Comparison of ENCODE assay signal across 24 cellular contexts in the genomic region with DNA sequence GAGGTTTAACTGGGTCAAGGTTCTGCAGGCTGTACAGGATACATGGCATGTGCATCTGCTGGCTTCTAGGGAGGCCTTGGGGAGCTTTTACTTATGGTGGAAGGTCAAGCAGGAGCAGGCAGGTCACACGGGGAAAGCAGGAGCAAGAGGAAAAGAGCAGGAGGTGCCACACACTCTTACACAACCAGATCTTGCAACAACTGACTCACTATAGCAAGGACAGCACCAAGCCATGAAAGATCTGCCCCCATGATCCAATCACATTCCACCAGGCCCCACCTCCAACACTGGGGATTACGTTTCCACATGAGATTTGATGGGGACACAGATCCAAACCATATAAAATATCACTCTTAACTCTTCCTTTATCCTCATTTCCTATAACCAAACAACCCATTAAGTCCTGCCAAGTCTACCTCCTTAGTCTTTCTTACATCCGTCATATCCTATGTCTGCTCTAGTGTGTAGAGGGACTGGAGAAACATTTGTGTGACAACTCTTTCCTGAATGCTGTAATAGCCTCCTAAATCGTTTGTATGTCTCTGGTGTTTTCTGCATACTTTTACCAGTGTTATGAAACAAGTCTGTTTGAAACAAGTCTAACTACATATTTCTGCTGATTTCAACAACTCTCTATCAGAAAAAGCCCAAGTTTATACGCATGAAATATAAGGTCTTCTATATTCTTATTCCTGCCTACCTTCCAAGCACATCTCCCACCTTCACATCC. TPM values are rescaled to one million over a fixed set of nuclear protein-coding genes. Genes with fewer than 3 reads are reported as not detected.
DNase-seq lines count a peak whose midpoint lies in the region; ATAC-seq and TF ChIP-seq lines count a peak whose summit lies in the region.
"Had no signal": no experiment of that assay in that cellular context is flagged by ENCODE, and none has a peak within 500 bp of the region (broad histone marks: within the 10 kb centered on the region; RNA-seq: fewer than 3 reads in every experiment).

No MANE protein-coding gene starts in this region.

- ATAC-seq in sciatic nerve = peak; percentile 51
- ATAC-seq in activated T-cell treated with anti-CD3 and anti-CD28 coated beads, Interleukin-2, amount 50 U/mL, for 72 hours (replicated peaks in 1 of 2) = no peak
- ATAC-seq: activated CD8-positive, alpha-beta memory T cell treated with anti-CD3 and anti-CD28 coated beads, Interleukin-2, amount 10 ng/mL, durations not matched to agents 7 days and 5 days; activated T-helper 17 cell treated with anti-CD3 and anti-CD28 coated beads, Interleukin-2, amount 50 U/mL, for 72 hours; body of pancreas; Right ventricle myocardium inferior; stimulated activated naive CD8-positive, alpha-beta T cell treated with anti-CD3 and anti-CD28 coated beads, Interleukin-15, amount 100 ng/mL, for 72 hours had no signal

- TF ChIP-seq POLR2A in adrenal gland (IDR thresholded peaks at IDR 0.05) = no peak

- H3K27me3 ChIP-seq in adrenal gland = no peaks in the 10 kb centered on the region
- H3K27me3 ChIP-seq in effector memory CD4-positive, alpha-beta T cell (replicated peaks; ENCODE audit: control insufficient read depth, insufficient read depth, low read length, poor library complexity, severe bottlenecking) = no peaks in the 10 kb centered on the region
- H3K27me3 ChIP-seq: body of pancreas, colonic mucosa, upper lobe of left lung had no signal

- no peak overlapping the region for H3K27ac Mint-ChIP-seq in activated T-cell treated with anti-CD3 and anti-CD28 coated beads, Interleukin-2, amount 50 U/mL, for 72 hours
- H3K27ac Mint-ChIP-seq: activated CD8-positive, alpha-beta memory T cell treated with anti-CD3 and anti-CD28 coated beads, Interleukin-2, amount 10 ng/mL, durations not matched to agents 7 days and 5 days; activated naive CD8-positive, alpha-beta T cell; activated T-helper 17 cell treated with anti-CD3 and anti-CD28 coated beads, Interleukin-2, amount 50 U/mL, for 72 hours; nephron; stimulated activated naive CD8-positive, alpha-beta T cell treated with anti-CD3 and anti-CD28 coated beads, Interleukin-15, amount 100 ng/mL, for 72 hours had no signal

- no peaks in the 10 kb centered on the region for H3K36me3 Mint-ChIP-seq in activated T-cell treated with anti-CD3 and anti-CD28 coated beads, Interleukin-2, amount 50 U/mL, for 72 hours (ENCODE audit: insufficient read depth in 2 of 2)

- H3K4me3 Mint-ChIP-seq in activated T-cell treated with anti-CD3 and anti-CD28 coated beads, Interleukin-2, amount 50 U/mL, for 72 hours = no peak overlapping the region
- H3K4me3 Mint-ChIP-seq: activated CD8-positive, alpha-beta memory T cell treated with anti-CD3 and anti-CD28 coated beads, Interleukin-2, amount 10 ng/mL, durations not matched to agents 7 days and 5 days; activated naive CD8-positive, alpha-beta T cell; activated T-helper 17 cell treated with anti-CD3 and anti-CD28 coated beads, Interleukin-2, amount 50 U/mL, for 72 hours; nephron; stimulated activated naive CD8-positive, alpha-beta T cell treated with anti-CD3 and anti-CD28 coated beads, Interleukin-15, amount 100 ng/mL, for 72 hours had no signal

- H3K36me3 ChIP-seq in adrenal gland (replicated peaks in 1 of 2) = no peaks in the 10 kb centered on the region
- no peaks in the 10 kb centered on the region for H3K36me3 ChIP-seq in effector memory CD4-positive, alpha-beta T cell (ENCODE audit: control insufficient read depth, insufficient read depth, low read length)
- H3K36me3 ChIP-seq: colonic mucosa, spleen, upper lobe of left lung had no signal

- intact Hi-C loops in adrenal gland (cut with DNase I) (loop anchor here in 1 of 2 donors (10.0 kb wide), 2 partner anchors 133 to 387 kb away; no protein-coding TSS in a partner anchor), sciatic nerve (cut with DNase I) (no loop called here)

- no peak for TF ChIP-seq CTCF in adrenal gland (IDR thresholded peaks at IDR 0.05)

- WGBS in adrenal gland, 4 donors = 50 to 65% (median 58%) methylated on average over 5 of the region's 5 CpGs

- H3K9me3 ChIP-seq in adrenal gland (replicated peaks in 1 of 3) = no peaks in the 10 kb centered on the region
- H3K9me3 ChIP-seq in effector memory CD4-positive, alpha-beta T cell (ENCODE audit: control insufficient read depth, low read length) = no peaks in the 10 kb centered on the region
- H3K9me3 ChIP-seq: body of pancreas, colonic mucosa, spleen, upper lobe of left lung had no signal

- H3K4me3 ChIP-seq in adrenal gland = no peak overlapping the region
- H3K4me3 ChIP-seq in effector memory CD4-positive, alpha-beta T cell (ENCODE audit: insufficient read depth, low read depth, low read length, poor library complexity, severe bottlenecking) = no peak overlapping the region
- H3K4me3 ChIP-seq: body of pancreas, colonic mucosa, spleen, upper lobe of left lung had no signal

- peak; percentile 7 for DNase-seq in GOT3 (lab: John Stamatoyannopoulos, UW)
- DNase-seq in adrenal gland = peak in 6 of 7 donors; percentile 33 to 59 (median 50)
- DNase-seq in fibroblast of the conjunctiva (ENCODE audit: low read depth) = peak; percentile 36
- DNase-seq in sciatic nerve (ENCODE audit: low spot score) = no peak
- no peak for DNase-seq in NCI-H2196 (lab: John Stamatoyannopoulos, UW; ENCODE audit: unreplicated experiment)
- DNase-seq in activated T-cell treated with anti-CD3 and anti-CD28 coated beads, Interleukin-2, amount 50 U/mL, for 72 hours = no peak
- no peak for DNase-seq in effector memory CD4-positive, alpha-beta T cell
- no peak for DNase-seq in NCI-H187 (lab: John Stamatoyannopoulos, UW)
- DNase-seq: activated CD4-positive, alpha-beta T cell treated with anti-CD3 and anti-CD28 coated beads for 48 hours; activated CD8-positive, alpha-beta memory T cell treated with anti-CD3 and anti-CD28 coated beads, Interleukin-2, amount 10 ng/mL, durations not matched to agents 7 days and 5 days; body of pancreas; colonic mucosa; DMS79 treated with DMSO at 0.1 percent for 48 hours; NCI-H1436 treated with DMSO at 0.1 percent for 48 hours; NCI-H748 treated with DMSO at 0.1 percent for 48 hours; posterior cingulate gyrus; spleen; stimulated activated CD4-positive, alpha-beta T cell treated with anti-CD3 and anti-CD28 coated beads, Interleukin-4, amount 100 ng/mL, for 24 hours; stimulated activated naive CD8-positive, alpha-beta T cell treated with anti-CD3 and anti-CD28 coated beads, Interleukin-15, amount 100 ng/mL, for 72 hours; upper lobe of left lung had no signal

- H3K27ac ChIP-seq in adrenal gland = peak overlapping the region in 1 of 5 donors; percentile 31
- no peak overlapping the region for H3K27ac ChIP-seq in effector memory CD4-positive, alpha-beta T cell (ENCODE audit: insufficient read depth, low read length, poor library complexity, severe bottlenecking)
- H3K27ac ChIP-seq: body of pancreas, colonic mucosa, spleen, upper lobe of left lung had no signal

- no peaks in the 10 kb centered on the region for H3K9me3 Mint-ChIP-seq in activated T-cell treated with anti-CD3 and anti-CD28 coated beads, Interleukin-2, amount 50 U/mL, for 72 hours
- H3K9me3 Mint-ChIP-seq: activated T-helper 17 cell treated with anti-CD3 and anti-CD28 coated beads, Interleukin-2, amount 50 U/mL, for 72 hours; nephron; stimulated activated naive CD8-positive, alpha-beta T cell treated with anti-CD3 and anti-CD28 coated beads, Interleukin-15, amount 100 ng/mL, for 72 hours had no signal

- H3K4me1 Mint-ChIP-seq in activated T-cell treated with anti-CD3 and anti-CD28 coated beads, Interleukin-2, amount 50 U/mL, for 72 hours (ENCODE audit: low read depth) = peaks cover 10% of the 10 kb centered on the region
- H3K4me1 Mint-ChIP-seq: nephron had no signal

- peaks cover 42% of the 10 kb centered on the region for H3K27me3 Mint-ChIP-seq in activated T-cell treated with anti-CD3 and anti-CD28 coated beads, Interleukin-2, amount 50 U/mL, for 72 hours (ENCODE audit: low read depth)
- H3K27me3 Mint-ChIP-seq: activated CD8-positive, alpha-beta memory T cell treated with anti-CD3 and anti-CD28 coated beads, Interleukin-2, amount 10 ng/mL, durations not matched to agents 7 days and 5 days; activated naive CD8-positive, alpha-beta T cell; activated T-helper 17 cell treated with anti-CD3 and anti-CD28 coated beads, Interleukin-2, amount 50 U/mL, for 72 hours; stimulated activated naive CD8-positive, alpha-beta T cell treated with anti-CD3 and anti-CD28 coated beads, Interleukin-15, amount 100 ng/mL, for 72 hours had no signal

- no peaks in the 10 kb centered on the region for H3K4me1 ChIP-seq in adrenal gland (replicated peaks in 1 of 2)
- H3K4me1 ChIP-seq in effector memory CD4-positive, alpha-beta T cell (ENCODE audit: control insufficient read depth, insufficient read depth, low read length, poor library complexity, severe bottlenecking) = no peaks in the 10 kb centered on the region
- H3K4me1 ChIP-seq: body of pancreas, colonic mucosa, spleen, upper lobe of left lung had no signal

RNA-seq across cellular contexts. Expression of gene RAP2C, which starts 8.3 kb away (rescaled TPM):
- total RNA-seq in adrenal gland (10 to 100 TPM; 12.2 to 72.2 (median 28.6) TPM), sciatic nerve (23.2 TPM)
- 10 to 100 TPM; 13.0 to 20.6 (median 16.6) TPM for polyA plus RNA-seq in adrenal gland
- 10 to 100 TPM; 43.4 to 52.0 TPM for total RNA-seq in activated T-cell treated with anti-CD3 and anti-CD28 coated beads, Interleukin-2, amount 50 U/mL, for 72 hours

Comparison
In these comparisons a context has a peak if more than half of its experiments do, and no peak if none do; other contexts are left out.
1. DNase-seq: peak in GOT3 (single experiment), adrenal gland (6 of 7) and fibroblast of the conjunctiva (single experiment); none in sciatic nerve (single experiment), NCI-H2196 (single experiment), activated T-cell treated with anti-CD3 and anti-CD28 coated beads, Interleukin-2, amount 50 U/mL, for 72 hours (0 of 2), effector memory CD4-positive, alpha-beta T cell (0 of 3) and NCI-H187 (0 of 2).